32 cellular contexts compared by ENCODE assay signal in genomic region chr3:35883929-35884328, GRCh38.
"Had no signal": no experiment of that assay in that cellular context is flagged by ENCODE, and none has a peak within 500 bp of the region (broad histone marks: within the 10 kb centered on the region; RNA-seq: fewer than 3 reads in every experiment).

No MANE protein-coding gene starts in this region.

- DNase-seq: activated CD4-positive, alpha-beta T cell treated with anti-CD3 and anti-CD28 coated beads for 36 hours; activated CD4-positive, alpha-beta T cell treated with anti-CD3 and anti-CD28 coated beads, Interleukin-2, amount 10 ng/mL, durations not matched to agents 7 days and 5 days; activated CD4-positive, alpha-beta T cell treated with anti-CD3 and anti-CD28 coated beads, Interleukin-2, amount 50 U/mL, for 48 hours; activated CD4-positive, CD25-positive, alpha-beta regulatory T cell; activated CD4-positive, CD25-positive, alpha-beta regulatory T cell treated with anti-CD3 and anti-CD28 coated beads, Interleukin-2, amount 50 U/mL, for 72 hours; activated CD8-positive, alpha-beta memory T cell treated with anti-CD3 and anti-CD28 coated beads for 24 hours; activated CD8-positive, alpha-beta T cell treated with anti-CD3 and anti-CD28 coated beads for 36 hours; activated gamma-delta T cell; activated naive CD4-positive, alpha-beta T cell; activated naive CD4-positive, alpha-beta T cell treated with anti-CD3 and anti-CD28 coated beads, Interleukin-2, amount 10 ng/mL, durations not matched to agents 7 days and 5 days; activated naive CD8-positive, alpha-beta T cell treated with anti-CD3 and anti-CD28 coated beads, Interleukin-2, amount 10 ng/mL, durations not matched to agents 7 days and 5 days; activated T-cell treated with anti-CD3 and anti-CD28 coated beads, Interleukin-2, amount 50 U/mL, for 48 hours; amniotic stem cell; anterior cingulate cortex; body of pancreas; central memory CD4-positive, alpha-beta T cell; cerebellar nuclear complex; colonic mucosa; effector CD8-positive, alpha-beta T cell; esophagus squamous epithelium; foreskin melanocyte; heart right ventricle; T-helper 2 cell had no signal

- H3K27me3 Mint-ChIP-seq: activated CD4-positive, alpha-beta T cell treated with anti-CD3 and anti-CD28 coated beads for 36 hours; activated CD4-positive, alpha-beta T cell treated with anti-CD3 and anti-CD28 coated beads, Interleukin-2, amount 10 ng/mL, durations not matched to agents 7 days and 5 days; activated CD8-positive, alpha-beta T cell treated with anti-CD3 and anti-CD28 coated beads for 36 hours; activated naive CD4-positive, alpha-beta T cell treated with anti-CD3 and anti-CD28 coated beads, Interleukin-2, amount 10 ng/mL, durations not matched to agents 7 days and 5 days; activated naive CD8-positive, alpha-beta T cell treated with anti-CD3 and anti-CD28 coated beads, Interleukin-2, amount 10 ng/mL, durations not matched to agents 7 days and 5 days had no signal

- ATAC-seq: activated CD4-positive, alpha-beta T cell treated with anti-CD3 and anti-CD28 coated beads for 36 hours; activated CD8-positive, alpha-beta T cell treated with anti-CD3 and anti-CD28 coated beads for 36 hours; activated naive CD4-positive, alpha-beta T cell treated with anti-CD3 and anti-CD28 coated beads, Interleukin-2, amount 50 U/mL, for 72 hours; body of pancreas; gastroesophageal sphincter; heart right ventricle had no signal

- H3K4me1 ChIP-seq: body of pancreas, breast epithelium, colonic mucosa, esophagus squamous epithelium, gastroesophageal sphincter, heart right ventricle had no signal

- H3K4me1 Mint-ChIP-seq: activated CD4-positive, alpha-beta T cell treated with anti-CD3 and anti-CD28 coated beads for 36 hours; activated CD4-positive, alpha-beta T cell treated with anti-CD3 and anti-CD28 coated beads, Interleukin-2, amount 10 ng/mL, durations not matched to agents 7 days and 5 days; activated naive CD4-positive, alpha-beta T cell treated with anti-CD3 and anti-CD28 coated beads, Interleukin-2, amount 10 ng/mL, durations not matched to agents 7 days and 5 days; activated naive CD8-positive, alpha-beta T cell treated with anti-CD3 and anti-CD28 coated beads, Interleukin-2, amount 10 ng/mL, durations not matched to agents 7 days and 5 days had no signal

- H3K4me3 Mint-ChIP-seq: activated CD4-positive, alpha-beta T cell treated with anti-CD3 and anti-CD28 coated beads for 36 hours; activated CD4-positive, alpha-beta T cell treated with anti-CD3 and anti-CD28 coated beads, Interleukin-2, amount 10 ng/mL, durations not matched to agents 7 days and 5 days; activated CD8-positive, alpha-beta T cell treated with anti-CD3 and anti-CD28 coated beads for 36 hours; activated naive CD4-positive, alpha-beta T cell treated with anti-CD3 and anti-CD28 coated beads, Interleukin-2, amount 10 ng/mL, durations not matched to agents 7 days and 5 days; activated naive CD8-positive, alpha-beta T cell treated with anti-CD3 and anti-CD28 coated beads, Interleukin-2, amount 10 ng/mL, durations not matched to agents 7 days and 5 days; activated T-helper 1 cell treated with anti-CD3 and anti-CD28 coated beads, Interleukin-12 subunit alpha, Interleukin-12 subunit beta, Interleukin-2, Interleukin-4 antibody, amounts not matched to agents 30 ng/mL and 10 ng/mL and 1 ng/mL, durations not matched to agents 14 hours and 24 hours and 36 hours had no signal

- H3K9me3 ChIP-seq: body of pancreas, colonic mucosa had no signal

- H3K79me2 ChIP-seq: hepatocyte had no signal

- H3K4me3 ChIP-seq: body of pancreas, breast epithelium, cardiac muscle cell, colonic mucosa, esophagus squamous epithelium, gastroesophageal sphincter, heart right ventricle, hepatocyte had no signal

- H3K36me3 Mint-ChIP-seq: activated naive CD4-positive, alpha-beta T cell treated with anti-CD3 and anti-CD28 coated beads, Interleukin-2, amount 10 ng/mL, durations not matched to agents 7 days and 5 days; activated naive CD4-positive, alpha-beta T cell treated with anti-CD3 and anti-CD28 coated beads, Interleukin-2, amount 50 U/mL, for 72 hours; activated naive CD8-positive, alpha-beta T cell treated with anti-CD3 and anti-CD28 coated beads, Interleukin-2, amount 10 ng/mL, durations not matched to agents 7 days and 5 days had no signal

- H3K27ac ChIP-seq: body of pancreas, breast epithelium, cardiac muscle cell, colonic mucosa, epithelial cell of prostate, esophagus squamous epithelium, gastroesophageal sphincter, heart right ventricle, hepatocyte had no signal

- FAIRE-seq: endometrium, endothelial cell of umbilical vein had no signal

- H3K27me3 ChIP-seq: body of pancreas, breast epithelium, cardiac muscle cell, colonic mucosa, esophagus squamous epithelium, gastroesophageal sphincter, heart right ventricle, hepatocyte had no signal

- H3K4me2 ChIP-seq: hepatocyte had no signal

- H2AFZ ChIP-seq: hepatocyte had no signal

- H3K9me3 Mint-ChIP-seq: activated naive CD8-positive, alpha-beta T cell treated with anti-CD3 and anti-CD28 coated beads, Interleukin-2, amount 10 ng/mL, durations not matched to agents 7 days and 5 days; activated T-helper 1 cell treated with anti-CD3 and anti-CD28 coated beads, Interleukin-12 subunit alpha, Interleukin-12 subunit beta, Interleukin-2, Interleukin-4 antibody, amounts not matched to agents 30 ng/mL and 10 ng/mL and 1 ng/mL, durations not matched to agents 14 hours and 24 hours and 36 hours had no signal

- H3K36me3 ChIP-seq: breast epithelium, cardiac muscle cell, colonic mucosa, esophagus squamous epithelium, gastroesophageal sphincter, heart right ventricle had no signal

- H3K27ac Mint-ChIP-seq: activated CD4-positive, alpha-beta T cell treated with anti-CD3 and anti-CD28 coated beads for 36 hours; activated CD4-positive, alpha-beta T cell treated with anti-CD3 and anti-CD28 coated beads, Interleukin-2, amount 10 ng/mL, durations not matched to agents 7 days and 5 days; activated CD8-positive, alpha-beta T cell treated with anti-CD3 and anti-CD28 coated beads for 36 hours; activated naive CD4-positive, alpha-beta T cell treated with anti-CD3 and anti-CD28 coated beads, Interleukin-2, amount 10 ng/mL, durations not matched to agents 7 days and 5 days; activated naive CD4-positive, alpha-beta T cell treated with anti-CD3 and anti-CD28 coated beads, Interleukin-2, amount 50 U/mL, for 72 hours; activated naive CD8-positive, alpha-beta T cell treated with anti-CD3 and anti-CD28 coated beads, Interleukin-2, amount 10 ng/mL, durations not matched to agents 7 days and 5 days; activated T-helper 1 cell treated with anti-CD3 and anti-CD28 coated beads, Interleukin-12 subunit alpha, Interleukin-12 subunit beta, Interleukin-2, Interleukin-4 antibody, amounts not matched to agents 30 ng/mL and 10 ng/mL and 1 ng/mL, durations not matched to agents 14 hours and 24 hours and 36 hours had no signal
